ENCODE assay signal across 20 cellular contexts in the genomic region with DNA sequence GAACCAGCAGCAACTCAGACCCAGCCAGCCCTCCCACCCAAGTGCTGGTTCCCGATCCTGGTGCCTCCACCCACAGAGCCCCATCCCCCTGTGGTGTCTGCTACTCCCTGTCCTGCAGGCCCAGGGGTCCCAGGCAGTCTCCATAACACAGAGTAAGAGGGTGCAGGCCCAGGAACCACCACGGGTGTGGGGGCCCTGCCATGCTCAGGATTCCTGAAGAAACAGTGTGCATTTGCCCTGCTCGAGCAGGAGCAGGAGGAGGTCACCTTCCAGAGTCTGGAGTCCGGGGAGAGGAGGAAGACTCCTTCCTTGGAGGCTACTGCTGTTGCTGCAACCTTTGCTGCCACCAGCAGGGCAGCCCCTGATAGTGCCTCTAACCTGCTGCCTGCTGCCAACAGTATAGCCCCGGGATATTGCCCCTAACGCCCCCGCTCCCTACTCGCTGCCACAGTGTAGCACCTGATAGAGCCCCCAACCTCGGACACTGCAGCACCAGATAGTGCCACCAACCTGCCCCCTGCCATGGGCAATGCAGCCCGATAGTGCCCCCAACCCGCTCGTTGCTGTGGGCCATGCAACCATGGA. TPM values are rescaled to one million over a fixed set of nuclear protein-coding genes. Genes with fewer than 3 reads are reported as not detected.
DNase-seq lines count a peak whose midpoint lies in the region; ATAC-seq, FAIRE-seq and TF ChIP-seq lines count a peak whose summit lies in the region.
"Had no signal": no experiment of that assay in that cellular context is flagged by ENCODE, and none has a peak within 500 bp of the region (broad histone marks: within the 10 kb centered on the region; RNA-seq: fewer than 3 reads in every experiment).

No MANE protein-coding gene starts in this region.

- 92 to 93% methylated on average over 11 to 12 of the region's 12 CpGs for WGBS in lower leg skin, 2 donors

- no peaks in the 10 kb centered on the region for H3K36me3 ChIP-seq in bronchial epithelial cell (ENCODE audit: control insufficient read depth, insufficient read depth, low read length)
- H3K36me3 ChIP-seq: neutrophil, upper lobe of left lung had no signal

- H3K4me3 ChIP-seq in HFF-Myc (replicated peaks; ENCODE audit: low read depth, low read length) (no peak overlapping the region), bronchial epithelial cell (ENCODE audit: low read depth, low read length) (no peak overlapping the region), lower leg skin (ENCODE audit: low read depth, poor library complexity, severe bottlenecking) (no peak overlapping the region)
- H3K4me3 ChIP-seq: body of pancreas, GM12878, upper lobe of left lung had no signal

- no peaks in the 10 kb centered on the region for H3K27me3 ChIP-seq in bronchial epithelial cell (ENCODE audit: control insufficient read depth, insufficient read depth, low read length)
- H3K27me3 ChIP-seq: body of pancreas, neutrophil, upper lobe of left lung had no signal

- intact Hi-C loops in lower leg skin (cut with DNase I; ENCODE audit: low total_unique reads), result loop anchor here (10.0 kb wide), 1 partner anchor 312 kb away; no protein-coding TSS in a partner anchor

- ATAC-seq in GM19328 (IDR thresholded peaks at IDR 0.05; ENCODE audit: unreplicated experiment), result no peak
- ATAC-seq: GM12878, T-helper 17 cell had no signal

- TF ChIP-seq CTCF in HFF-Myc (IDR thresholded peaks at IDR 0.05; ENCODE audit: low read depth, low read length, missing control alignments), result peak; percentile 5
- TF ChIP-seq CTCF in bronchial epithelial cell (IDR thresholded peaks at IDR 0.05; ENCODE audit: insufficient read depth, low read length, severe bottlenecking), result peak; percentile 5
- TF ChIP-seq CTCF in lower leg skin (IDR thresholded peaks at IDR 0.05), result no peak

- DNase-seq in ELF-1 (ENCODE audit: low read depth, low spot score) (peak; percentile 22), HFF-Myc (ENCODE audit: extremely low read depth, low read depth) (no peak), bronchial epithelial cell (ENCODE audit: low read depth) (no peak), lower leg skin (ENCODE audit: low spot score in 2 of 2) (peak; percentile 9 to 75), medulla oblongata (ENCODE audit: extremely low spot score) (no peak), GM03348 (ENCODE audit: low spot score) (no peak), HTR-8/SVneo (ENCODE audit: insufficient read length, low spot score) (no peak)
- DNase-seq: activated naive CD4-positive, alpha-beta T cell treated with anti-CD3 and anti-CD28 coated beads, Interleukin-2, amount 10 ng/mL, durations not matched to agents 7 days and 5 days; activated T-cell treated with anti-CD3 and anti-CD28 coated beads for 4 hours; Calu3; NCI-H774; T-helper 17 cell had no signal

- no peak for TF ChIP-seq POLR2A in lower leg skin (IDR thresholded peaks at IDR 0.05)

- no peak for FAIRE-seq in bronchial epithelial cell (lab: Jason Lieb, UNC)
- no peak for FAIRE-seq in HTR-8/SVneo (lab: Jason Lieb, UNC)
- FAIRE-seq: GM12878 had no signal

RNA-seq across cellular contexts. Expression of gene ANKRD62, which starts 46.8 kb away (rescaled TPM):
- total RNA-seq in bronchial epithelial cell (under 0.01 and 0.13 TPM in 2 replicates), lower leg skin (not detected)
- total RNA-seq: Calu3, GM12878, mesenteric fat pad, RPMI7951, skeletal muscle tissue, T-helper 17 cell had no signal

Comparison
In these comparisons a context has a peak if more than half of its experiments do, and no peak if none do; other contexts are left out.
1. DNase-seq: peak in ELF-1 (single experiment) and lower leg skin (2 of 2); none in HFF-Myc (single experiment), bronchial epithelial cell (single experiment), medulla oblongata (single experiment), GM03348 (single experiment) and HTR-8/SVneo (single experiment).
2. CTCF ChIP-seq: peak in HFF-Myc (single experiment) and bronchial epithelial cell (single experiment); none in lower leg skin (0 of 3).